24 cellular contexts compared by ENCODE assay signal in the genomic region with DNA sequence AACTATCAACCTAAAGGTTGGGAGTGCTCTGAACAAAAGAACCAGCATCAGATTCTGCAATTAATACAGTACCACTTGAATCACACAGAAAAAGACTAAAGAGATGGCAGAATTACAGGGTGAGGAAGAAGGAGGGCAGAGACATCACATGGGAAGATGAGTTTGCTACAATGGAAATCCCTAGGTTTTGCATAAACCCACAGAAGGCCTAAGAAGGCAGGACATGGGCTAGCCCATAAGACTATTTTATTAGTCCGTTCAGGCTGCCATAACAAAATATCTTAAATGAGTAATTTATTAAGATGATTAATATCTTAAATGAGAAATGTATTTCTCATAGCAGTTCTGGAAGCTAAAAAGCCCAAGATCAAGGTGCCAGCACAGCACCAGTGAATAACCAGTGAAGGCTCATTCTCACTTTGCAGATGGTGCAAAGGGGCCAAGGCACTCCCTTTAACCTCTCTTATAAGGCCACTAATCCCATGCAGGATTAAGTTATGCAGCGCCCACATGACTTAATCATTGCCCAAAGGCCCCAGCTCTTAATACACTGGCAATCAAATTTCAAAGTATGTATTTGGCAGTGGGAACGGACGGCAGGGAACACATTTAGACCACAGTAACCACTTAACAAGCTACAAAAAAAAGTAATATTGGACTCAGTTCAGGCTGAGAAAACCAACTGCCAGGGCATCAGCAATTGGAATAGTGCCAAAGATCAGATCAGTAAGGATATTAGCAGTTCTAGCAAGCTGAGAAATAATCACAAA. TPM values are rescaled to one million over a fixed set of nuclear protein-coding genes. Genes with fewer than 3 reads are reported as not detected.
A peak's percentile ranks its signal among the peaks of the same experiment; 100 is the strongest.
DNase-seq lines count a peak whose midpoint lies in the region; ATAC-seq, FAIRE-seq and TF ChIP-seq lines count a peak whose summit lies in the region.
"Had no signal": no experiment of that assay in that cellular context is flagged by ENCODE, and none has a peak within 500 bp of the region (broad histone marks: within the 10 kb centered on the region; RNA-seq: fewer than 3 reads in every experiment).

No MANE protein-coding gene starts in this region.

- no peak for TF ChIP-seq RAD21 in K562 (CRISPR knock-in tag; conservative IDR thresholded peaks at IDR 0.05 in 1 of 2, IDR thresholded peaks at IDR 0.05 in 1 of 2)

- no peak overlapping the region for H2AFZ ChIP-seq in K562 (ENCODE audit: low read depth, low read length)
- H2AFZ ChIP-seq: neural progenitor cell had no signal

- CTCF ChIA-PET in K562 (lab: Yijun Ruan, JAX; ENCODE audit: low intra/inter-chr PET ratio): no interaction called here

- H3K4me1 ChIP-seq in K562 (replicated peaks in 1 of 2; ENCODE audit: control insufficient read depth in 2 of 2, insufficient read depth in 2 of 2, low read length in 2 of 2): no peaks in the 10 kb centered on the region
- H3K4me1 ChIP-seq: lower lobe of right lung, neural progenitor cell, prostate gland had no signal

- no peaks in the 10 kb centered on the region for H4K20me1 ChIP-seq in K562 (replicated peaks; ENCODE audit: control insufficient read depth, insufficient read depth, low read length)

- BruUV-seq in K562 (replicated peaks; lab: Mats Ljungman, UMichigan): no TSS peak

- no peak for TF ChIP-seq POLR2A in GM12891 (IDR thresholded peaks at IDR 0.05; ENCODE audit: low read depth, low read length)
- no peak for TF ChIP-seq POLR2A in K562 (conservative IDR thresholded peaks at IDR 0.05)

- H3K79me2 ChIP-seq in K562 (ENCODE audit: control insufficient read depth, insufficient read depth, low read length): no peaks in the 10 kb centered on the region

- H3K9me3 ChIP-seq in K562 (replicated peaks; ENCODE audit: control insufficient read depth, insufficient read depth, low read depth, low read length): no peaks in the 10 kb centered on the region
- H3K9me3 ChIP-seq: lower lobe of right lung, prostate gland had no signal

- peaks cover 16% of the 10 kb centered on the region; the same call in 1 of the 3 replicates for H3K36me3 ChIP-seq in K562 (ENCODE audit: control insufficient read depth, insufficient read depth, low read length)
- H3K36me3 ChIP-seq: lower lobe of right lung, prostate gland had no signal

- 78% methylated on average over 4 of the region's 4 CpGs for WGBS in K562 (ENCODE audit: insufficient coverage, low coverage, missing lambda C conversion rate)

- DNase-seq in GM12891 (ENCODE audit: insufficient read length, low spot score): no peak
- DNase-seq in MV-4-11 (lab: John Stamatoyannopoulos, UW): peak; percentile 53
- no peak for DNase-seq in K562 (ENCODE audit: extremely low read depth in 1 of 4, low spot score in 3 of 4)
- no peak for DNase-seq in activated T-cell treated with anti-CD3 and anti-CD28 coated beads for 4 hours
- no peak for DNase-seq in posterior vena cava (ENCODE audit: low spot score)
- DNase-seq in NCI-H510A (lab: John Stamatoyannopoulos, UW): no peak
- DNase-seq: activated CD8-positive, alpha-beta memory T cell treated with anti-CD3 and anti-CD28 coated beads, Interleukin-2, amount 50 U/mL, for 48 hours; activated gamma-delta T cell; CD4-positive, CD25-positive, alpha-beta regulatory T cell; DMS53; endodermal cell; lower lobe of right lung; NCI-H2081 treated with DMSO at 0.1 percent for 48 hours had no signal

- ATAC-seq in GM18909 (IDR thresholded peaks at IDR 0.05; ENCODE audit: poor library complexity, unreplicated experiment): peak; percentile 59
- ATAC-seq in K562: no peak
- ATAC-seq: lower lobe of right lung, WTC11 had no signal

- no peaks in the 10 kb centered on the region for H3K27me3 ChIP-seq in K562 (ENCODE audit: control insufficient read depth in 2 of 2, insufficient read depth in 2 of 2, low read length in 2 of 2)
- H3K27me3 ChIP-seq: neural progenitor cell had no signal

- H3K27ac ChIP-seq in K562 (ENCODE audit: extremely low read depth, low read depth, low read length): no peak overlapping the region
- H3K27ac ChIP-seq: coronary artery, lower lobe of right lung, neural progenitor cell, prostate gland, RWPE1 had no signal

- H3K9ac ChIP-seq in K562 (ENCODE audit: insufficient read depth in 1 of 2, low read depth in 2 of 2, low read length in 2 of 2): no peak overlapping the region
- H3K9ac ChIP-seq: neural progenitor cell had no signal

- H3K9me1 ChIP-seq in K562 (ENCODE audit: control insufficient read depth, insufficient read depth, low read length): no peaks in the 10 kb centered on the region

- intact Hi-C loops in K562 (cut with micrococcal nuclease): no loop called here
- intact Hi-C loops in posterior vena cava (cut with DNase I): no loop called here

- H3K4me3 ChIP-seq in K562: no peak overlapping the region
- H3K4me3 ChIP-seq: coronary artery, lower lobe of right lung, neural progenitor cell, prostate gland had no signal

- POLR2A ChIA-PET in K562 (lab: Yijun Ruan, JAX): no interaction called here

- FAIRE-seq in GM12891 (lab: Jason Lieb, UNC): peak; percentile 13
- no peak for FAIRE-seq in K562 (lab: Jason Lieb, UNC)
- FAIRE-seq: keratinocyte, urothelium cell line had no signal

- TF ChIP-seq EP300 in K562 (IDR thresholded peaks at IDR 0.05; ENCODE audit: low read length): no peak

- in situ Hi-C loops in K562 (cut with MboI): no loop called here

- no peak for TF ChIP-seq CTCF in K562 (IDR thresholded peaks at IDR 0.05 in 2 of 3, conservative IDR thresholded peaks at IDR 0.05 in 1 of 3; ENCODE audit: insufficient read depth in 2 of 3, low read depth in 1 of 3, low read length in 3 of 3)

- no peak overlapping the region for H3K4me2 ChIP-seq in K562 (ENCODE audit: insufficient read depth, low read length)
- H3K4me2 ChIP-seq: neural progenitor cell had no signal

TF ChIP-seq in GM12891, 5 proteins besides CTCF, POLR2A, EP300 and RAD21:
- no peak for TF ChIP-seq POLR2AphosphoS5 (IDR thresholded peaks at IDR 0.05; ENCODE audit: low read depth, low read length)
- TF ChIP-seq SPI1 (IDR thresholded peaks at IDR 0.05; ENCODE audit: low read depth, low read length): no peak
- no peak for TF ChIP-seq POU2F2 (IDR thresholded peaks at IDR 0.05; ENCODE audit: low read depth, low read length)
- no peak for TF ChIP-seq TAF1 (IDR thresholded peaks at IDR 0.05; ENCODE audit: low read depth, low read length)
- TF ChIP-seq PAX5 (IDR thresholded peaks at IDR 0.05; ENCODE audit: insufficient read depth, low read length, severe bottlenecking): no peak
TF ChIP-seq in GM12891: peak in this region for 0.

TF ChIP-seq in K562, 482 proteins besides CTCF, POLR2A, EP300 and RAD21:
- TF ChIP-seq ZNF668 (CRISPR knock-in tag; IDR thresholded peaks at IDR 0.05) (no peak), ELK1 (CRISPR knock-in tag; IDR thresholded peaks at IDR 0.05) (no peak), EHMT2 (IDR thresholded peaks at IDR 0.05) (no peak), NFIC (IDR thresholded peaks at IDR 0.05) (peak; percentile 65), PHF8 (IDR thresholded peaks at IDR 0.05; ENCODE audit: borderline replicate concordance, low read length) (no peak), ZNF695 (CRISPR knock-in tag; IDR thresholded peaks at IDR 0.05) (no peak)

RNA-seq across cellular contexts. Expression of gene NEUROG2, which starts 47.6 kb away (rescaled TPM):
- 1.7 TPM for polyA plus RNA-seq in GM12891 (2012; ENCODE audit: low read depth, missing spikeins)
- not detected in 2 replicates for total RNA-seq in K562 (2011; cell fraction: chromatin; rRNA removed; ENCODE audit: low replicate concordance)
- total RNA-seq in K562 (2011; cell fraction: nucleolus; rRNA removed): not detected in 2 replicates
- total RNA-seq in K562 (2011; cell fraction: nucleoplasm; rRNA removed): not detected in 2 replicates
- total RNA-seq in K562 (2014; rRNA removed) (not detected in 2 replicates), K562 (2014; rRNA removed; fragmentation: Illumina TruSeq; extraction: Trizol) (not detected in 2 replicates), K562 (2015; rRNA removed; fragmentation: Illumina TruSeq; extraction: Trizol) (not detected in 2 replicates), K562 (2021) (0.07 TPM in 1 of 2 replicates, not detected in the other), posterior vena cava (not detected)
- polyA plus RNA-seq in K562 (2011; rRNA removed) (0.04 TPM in 1 of 2 replicates, not detected in the other), K562 (2014; fragmentation: Illumina TruSeq; extraction: Trizol) (not detected in 2 replicates), K562 (2014; fragmentation: Nextera tagmentation; extraction: Ambion mirVana) (not detected), K562 (2014; rRNA removed) (0.04 and 0.07 TPM in 2 replicates)
- polyA plus RNA-seq in K562 (2011; cell fraction: cytosol; rRNA removed): 0.06 and 0.10 TPM in 2 replicates
- polyA plus RNA-seq in K562 (2011; cell fraction: nucleus; rRNA removed): 0.07 and 0.10 TPM in 2 replicates
- polyA plus RNA-seq in K562 (2012): 0.03 TPM in 1 of 2 replicates, not detected in the other
- polyA minus RNA-seq in K562 (2011; rRNA and poly(A)+ RNA removed): not detected in 2 replicates
- not detected in 2 replicates for polyA minus RNA-seq in K562 (2011; cell fraction: cytosol; rRNA and poly(A)+ RNA removed)
- polyA minus RNA-seq in K562 (2011; cell fraction: nucleus; rRNA and poly(A)+ RNA removed): not detected in 2 replicates
- total RNA-seq: CD4-positive, CD25-positive, alpha-beta regulatory T cell; lower lobe of right lung; prostate gland; skeletal muscle tissue; subcutaneous adipose tissue; WTC11 had no signal
- polyA plus RNA-seq: adipose tissue; CD4-positive, CD25-positive, alpha-beta regulatory T cell; keratinocyte had no signal
